ENCODE assay signal across 16 cellular contexts in the genomic region with DNA sequence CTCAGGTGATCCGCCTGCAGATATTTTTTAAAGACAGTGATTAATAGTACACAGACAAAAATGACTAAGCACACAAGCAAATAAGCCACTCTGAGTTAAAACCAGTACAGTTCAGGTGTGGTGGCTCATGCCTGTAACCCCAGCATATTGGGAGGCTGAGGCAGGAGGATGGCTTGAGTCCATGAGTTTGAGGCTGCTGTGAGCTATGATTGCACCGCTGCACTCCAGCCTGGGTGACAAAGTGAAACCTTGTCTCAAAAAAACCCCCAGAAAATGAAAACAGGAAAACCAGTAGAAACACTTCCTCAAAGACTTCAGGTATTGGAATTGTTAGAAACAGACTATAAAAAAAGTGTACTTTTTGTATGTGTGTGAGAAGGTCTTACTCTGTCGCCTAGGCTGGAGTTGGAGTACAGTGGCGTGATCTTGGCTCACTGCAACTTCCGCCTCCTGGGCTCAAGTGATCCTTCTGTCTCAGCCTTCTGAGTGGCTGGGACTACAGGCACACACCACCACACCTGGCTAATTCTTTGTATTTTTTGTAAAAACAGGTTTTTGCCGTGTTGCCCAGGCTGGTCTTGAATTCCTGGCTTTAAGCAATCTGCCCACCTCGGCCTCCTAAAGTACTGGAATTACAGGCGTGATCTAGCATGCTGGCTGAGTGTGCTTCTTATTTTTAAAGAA. TPM values are rescaled to one million over a fixed set of nuclear protein-coding genes. Genes with fewer than 3 reads are reported as not detected.
DNase-seq lines count a peak whose midpoint lies in the region; ATAC-seq and TF ChIP-seq lines count a peak whose summit lies in the region.
"Had no signal": no experiment of that assay in that cellular context is flagged by ENCODE, and none has a peak within 500 bp of the region (broad histone marks: within the 10 kb centered on the region; RNA-seq: fewer than 3 reads in every experiment).

No MANE protein-coding gene starts in this region.

- intact Hi-C loops in activated B cell treated with CpG ODN at 0.5 μM for 24 hours (cut with micrococcal nuclease) (no loop called here), left lung (cut with DNase I) (no loop called here), thyroid gland (cut with DNase I) (no loop called here)

- WGBS in thyroid gland, 2 donors = 55 to 64% methylated on average over 8 of the region's 8 CpGs

- H3K27me3 Mint-ChIP-seq in activated naive CD4-positive, alpha-beta T cell treated with anti-CD3 and anti-CD28 coated beads, Interleukin-2, amount 10 ng/mL, durations not matched to agents 7 days and 5 days = no peaks in the 10 kb centered on the region
- no peaks in the 10 kb centered on the region for H3K27me3 Mint-ChIP-seq in activated B cell treated with CpG ODN at 0.5 μM for 24 hours
- H3K27me3 Mint-ChIP-seq: T-helper 17 cell had no signal

- H3K4me3 Mint-ChIP-seq in activated naive CD4-positive, alpha-beta T cell treated with anti-CD3 and anti-CD28 coated beads, Interleukin-2, amount 10 ng/mL, durations not matched to agents 7 days and 5 days = no peak overlapping the region
- peak overlapping the region; percentile 41 for H3K4me3 Mint-ChIP-seq in activated B cell treated with CpG ODN at 0.5 μM for 24 hours
- H3K4me3 Mint-ChIP-seq: T-helper 17 cell had no signal

- H3K4me1 Mint-ChIP-seq in activated naive CD4-positive, alpha-beta T cell treated with anti-CD3 and anti-CD28 coated beads, Interleukin-2, amount 10 ng/mL, durations not matched to agents 7 days and 5 days = peaks cover 17% of the 10 kb centered on the region
- peaks cover 17% of the 10 kb centered on the region for H3K4me1 Mint-ChIP-seq in activated B cell treated with CpG ODN at 0.5 μM for 24 hours
- H3K4me1 Mint-ChIP-seq: T-helper 17 cell had no signal

- H3K36me3 ChIP-seq in left lung (peaks cover 0 to 78% of the 10 kb centered on the region in 2 donors), thyroid gland (peaks cover 0 to 21% of the 10 kb centered on the region in 2 donors)

- no peaks in the 10 kb centered on the region for H3K27me3 ChIP-seq in left lung
- H3K27me3 ChIP-seq in thyroid gland = no peaks in the 10 kb centered on the region
- H3K27me3 ChIP-seq: hepatocyte, right lobe of liver had no signal

- H3K9me3 Mint-ChIP-seq in activated naive CD4-positive, alpha-beta T cell treated with anti-CD3 and anti-CD28 coated beads, Interleukin-2, amount 10 ng/mL, durations not matched to agents 7 days and 5 days = no peaks in the 10 kb centered on the region
- no peaks in the 10 kb centered on the region for H3K9me3 Mint-ChIP-seq in activated B cell treated with CpG ODN at 0.5 μM for 24 hours

- TF ChIP-seq CTCF in activated B cell treated with CpG ODN at 0.5 μM for 24 hours (IDR thresholded peaks at IDR 0.05) (no peak), left lung (IDR thresholded peaks at IDR 0.05) (no peak), thyroid gland (IDR thresholded peaks at IDR 0.05) (no peak)

- H3K27ac ChIP-seq in left lung (peak overlapping the region in 1 of 2 donors; percentile 43), thyroid gland (peak overlapping the region; percentile 26 to 73 (median 51))
- H3K27ac ChIP-seq: hepatocyte, right lobe of liver had no signal

- peak overlapping the region; percentile 83 for H3K27ac Mint-ChIP-seq in activated naive CD4-positive, alpha-beta T cell treated with anti-CD3 and anti-CD28 coated beads, Interleukin-2, amount 10 ng/mL, durations not matched to agents 7 days and 5 days
- peak overlapping the region; percentile 68 for H3K27ac Mint-ChIP-seq in activated B cell treated with CpG ODN at 0.5 μM for 24 hours
- H3K27ac Mint-ChIP-seq: T-helper 17 cell had no signal

- no peak for TF ChIP-seq POLR2A in thyroid gland (IDR thresholded peaks at IDR 0.05)

- DNase-seq in activated naive CD4-positive, alpha-beta T cell treated with anti-CD3 and anti-CD28 coated beads, Interleukin-2, amount 10 ng/mL, durations not matched to agents 7 days and 5 days = peak; percentile 27
- no peak for DNase-seq in activated naive CD4-positive, alpha-beta T cell treated with anti-CD3 and anti-CD28 coated beads, Interleukin-2, amount 50 U/mL, for 16 hours
- DNase-seq in activated B cell treated with CpG ODN at 0.5 μM for 24 hours = no peak
- no peak for DNase-seq in left lung
- DNase-seq in thyroid gland = peak; percentile 85
- no peak for DNase-seq in DMS79 treated with DMSO at 0.1 percent for 48 hours (lab: John Stamatoyannopoulos, UW)
- DNase-seq in inferior parietal cortex (ENCODE audit: extremely low spot score) = no peak
- DNase-seq: EL, MV-4-11, NCI-H2029, NCI-H524 treated with DMSO at 0.1 percent for 48 hours, right lobe of liver, SHP77, T-helper 17 cell had no signal

- H3K4me3 ChIP-seq in left lung = no peak overlapping the region
- no peak overlapping the region for H3K4me3 ChIP-seq in thyroid gland (replicated peaks in 1 of 3)
- H3K4me3 ChIP-seq: hepatocyte, right lobe of liver had no signal

- CTCF ChIA-PET in activated naive CD4-positive, alpha-beta T cell treated with anti-CD3 and anti-CD28 coated beads, Interleukin-2, amount 10 ng/mL, durations not matched to agents 7 days and 5 days (lab: Charles Lee) = interaction anchor here (1.5 kb wide), 1 partner anchor 10 kb away, joined by 5 read pairs; no protein-coding TSS in a partner anchor
- CTCF ChIA-PET in activated B cell treated with CpG ODN at 0.5 μM for 24 hours (lab: Charles Lee) = no interaction called here

- POLR2A ChIA-PET in activated B cell treated with CpG ODN at 0.5 μM for 24 hours (lab: Charles Lee) = no interaction called here

- no peaks in the 10 kb centered on the region for H3K4me1 ChIP-seq in left lung
- peaks cover 9 to 10% of the 10 kb centered on the region in 2 donors for H3K4me1 ChIP-seq in thyroid gland
- H3K4me1 ChIP-seq: right lobe of liver had no signal

- H3K36me3 Mint-ChIP-seq in activated naive CD4-positive, alpha-beta T cell treated with anti-CD3 and anti-CD28 coated beads, Interleukin-2, amount 10 ng/mL, durations not matched to agents 7 days and 5 days = peaks cover 35% of the 10 kb centered on the region
- H3K36me3 Mint-ChIP-seq in activated B cell treated with CpG ODN at 0.5 μM for 24 hours (ENCODE audit: low read depth) = peaks cover 45% of the 10 kb centered on the region

- ATAC-seq in activated B cell treated with CpG ODN at 0.5 μM for 24 hours (ENCODE audit: low read depth) (peak; percentile 40), left lung (peak; percentile 84), HG02642 (IDR thresholded peaks at IDR 0.05; ENCODE audit: poor library complexity, unreplicated experiment) (no peak)
- ATAC-seq: T-helper 17 cell had no signal

- H3K9me3 ChIP-seq in left lung (no peaks in the 10 kb centered on the region), thyroid gland (no peaks in the 10 kb centered on the region)
- H3K9me3 ChIP-seq: right lobe of liver had no signal

RNA-seq across cellular contexts. Expression of a gene that starts 33.1 kb away (rescaled TPM):
- 64.0 and 77.3 TPM in 2 replicates for total RNA-seq in activated B cell treated with CpG ODN at 0.5 μM for 24 hours
- total RNA-seq in left lung = 10 to 100 TPM; 41.5 to 53.0 TPM
- total RNA-seq in thyroid gland = 100 to 1,000 TPM in 1 of 4 donors, 10 to 100 TPM in 3; 65.7 to 103 (median 74.0) TPM

RNA-seq across cellular contexts. Expression of a gene that starts 49.4 kb away (rescaled TPM):
- 3.2 and 5.2 TPM in 2 replicates for total RNA-seq in activated B cell treated with CpG ODN at 0.5 μM for 24 hours
- 1 to 10 TPM; 7.3 to 8.2 TPM for total RNA-seq in left lung
- total RNA-seq in thyroid gland = 10 to 100 TPM in 2 of 4 donors, 1 to 10 TPM in 2; 4.3 to 14.3 (median 9.3) TPM

Comparison
In these comparisons a context has a peak if more than half of its experiments do, and no peak if none do; other contexts are left out.
1. DNase-seq: peak in activated naive CD4-positive, alpha-beta T cell treated with anti-CD3 and anti-CD28 coated beads, Interleukin-2, amount 10 ng/mL, durations not matched to agents 7 days and 5 days (single experiment) and thyroid gland (2 of 2); none in activated naive CD4-positive, alpha-beta T cell treated with anti-CD3 and anti-CD28 coated beads, Interleukin-2, amount 50 U/mL, for 16 hours (single experiment), activated B cell treated with CpG ODN at 0.5 μM for 24 hours (single experiment), left lung (0 of 2), DMS79 treated with DMSO at 0.1 percent for 48 hours (single experiment) and inferior parietal cortex (single experiment).